20 cellular contexts compared by ENCODE assay signal in genomic region chr3:23051240-23052140, GRCh38.
"Had no signal": no experiment of that assay in that cellular context is flagged by ENCODE, and none has a peak within 500 bp of the region (broad histone marks: within the 10 kb centered on the region; RNA-seq: fewer than 3 reads in every experiment).

No MANE protein-coding gene starts in this region.

- H3K36me3 ChIP-seq: adrenal gland, transverse colon had no signal

- H3K27me3 Mint-ChIP-seq: activated naive CD4-positive, alpha-beta T cell treated with anti-CD3 and anti-CD28 coated beads, Interleukin-2, amount 10 ng/mL, durations not matched to agents 7 days and 5 days had no signal

- H3K9me3 ChIP-seq: adrenal gland, transverse colon had no signal

- H3K27ac Mint-ChIP-seq: activated naive CD4-positive, alpha-beta T cell treated with anti-CD3 and anti-CD28 coated beads, Interleukin-2, amount 10 ng/mL, durations not matched to agents 7 days and 5 days; dendritic cell treated with granulocyte-macrophage colony-stimulating factor and Interleukin-4, amounts not matched to agents 40 ng/mL and 50 ng/mL, for 4 days had no signal

- DNase-seq: activated CD4-positive, alpha-beta T cell treated with anti-CD3 and anti-CD28 coated beads, Interleukin-2, amount 50 U/mL, for 1 hour; activated CD4-positive, CD25-positive, alpha-beta regulatory T cell treated with anti-CD3 and anti-CD28 coated beads, Interleukin-2, amount 50 U/mL, for 72 hours; activated CD8-positive, alpha-beta memory T cell treated with anti-CD3 and anti-CD28 coated beads, Interleukin-2, amount 50 U/mL, for 4 hours; activated effector memory CD4-positive, alpha-beta T cell treated with Interleukin-2 at 50 U/mL for 16 hours; activated naive CD4-positive, alpha-beta T cell treated with anti-CD3 and anti-CD28 coated beads, Interleukin-2, amount 10 ng/mL, durations not matched to agents 7 days and 5 days; activated T-cell treated with anti-CD3 and anti-CD28 coated beads, Interleukin-2, amount 50 U/mL, for 4 hours; adrenal gland; effector memory CD4-positive, alpha-beta T cell; foreskin fibroblast; glutamatergic neuron; hippocampal formation; occipital lobe; posterior cingulate gyrus; stimulated activated naive CD4-positive, alpha-beta T cell treated with Interleukin-2 at 50 U/mL for 16 hours; T-helper 2 cell; transverse colon had no signal

- FAIRE-seq: endothelial cell of umbilical vein, islet of Langerhans had no signal

- H3K4me3 Mint-ChIP-seq: activated naive CD4-positive, alpha-beta T cell treated with anti-CD3 and anti-CD28 coated beads, Interleukin-2, amount 10 ng/mL, durations not matched to agents 7 days and 5 days; activated T-cell treated with anti-CD3 and anti-CD28 coated beads, Interleukin-2, amount 50 U/mL, for 4 hours; dendritic cell treated with granulocyte-macrophage colony-stimulating factor and Interleukin-4, amounts not matched to agents 40 ng/mL and 50 ng/mL, for 4 days had no signal

- ATAC-seq: activated T-cell treated with anti-CD3 and anti-CD28 coated beads, Interleukin-2, amount 50 U/mL, for 4 hours had no signal

- H3K27ac ChIP-seq: adrenal gland, transverse colon, VCaP had no signal

- H3K4me1 ChIP-seq: adrenal gland, transverse colon had no signal

- H3K4me3 ChIP-seq: adrenal gland, transverse colon had no signal

- H3K27me3 ChIP-seq: adrenal gland, transverse colon had no signal
